ENCODE assay signal across 36 cellular contexts in genomic region chr7:134081695-134082094, GRCh38. TPM values are rescaled to one million over a fixed set of nuclear protein-coding genes. Genes with fewer than 3 reads are reported as not detected.
"Had no signal": no experiment of that assay in that cellular context is flagged by ENCODE, and none has a peak within 500 bp of the region (broad histone marks: within the 10 kb centered on the region; RNA-seq: fewer than 3 reads in every experiment).

No MANE protein-coding gene starts in this region.

- H3K36me3 ChIP-seq: MG63 had no signal

- H3K27me3 ChIP-seq: MG63 had no signal

- DNase-seq: Karpas-422, Kasumi-1, MG63, MM.1S, MV-4-11, NCI-H1048, NCI-H1092, NCI-H1092 treated with DMSO at 0.1 percent for 48 hours, NCI-H1105, NCI-H1105 treated with DMSO at 0.1 percent for 48 hours, NCI-H1417, NCI-H1417 treated with DMSO at 0.1 percent for 48 hours, NCI-H1436, NCI-H1436 treated with DMSO at 0.1 percent for 48 hours, NCI-H146, NCI-H1694, NCI-H1694 treated with DMSO at 0.1 percent for 48 hours, NCI-H187, NCI-H187 treated with DMSO at 0.1 percent for 48 hours, NCI-H1930, NCI-H2029, NCI-H2029 treated with DMSO at 0.1 percent for 48 hours, NCI-H2081, NCI-H2081 treated with DMSO at 0.1 percent for 48 hours, NCI-H2107, NCI-H2171, NCI-H2171 treated with DMSO at 0.1 percent for 48 hours, NCI-H2227 treated with DMSO at 0.1 percent for 48 hours, NCI-H226, NCI-H345, NCI-H446, NCI-H446 treated with DMSO at 0.1 percent for 48 hours, NCI-H510A, NCI-H510A treated with DMSO at 0.1 percent for 48 hours, NCI-H524 had no signal

- H3K4me3 ChIP-seq: MG63 had no signal

- H3K9me3 ChIP-seq: MG63 had no signal

RNA-seq across cellular contexts. Expression of gene LRGUK, which starts 45.4 kb away (rescaled TPM):
- total RNA-seq: M059J had no signal
